In the genomic region with DNA sequence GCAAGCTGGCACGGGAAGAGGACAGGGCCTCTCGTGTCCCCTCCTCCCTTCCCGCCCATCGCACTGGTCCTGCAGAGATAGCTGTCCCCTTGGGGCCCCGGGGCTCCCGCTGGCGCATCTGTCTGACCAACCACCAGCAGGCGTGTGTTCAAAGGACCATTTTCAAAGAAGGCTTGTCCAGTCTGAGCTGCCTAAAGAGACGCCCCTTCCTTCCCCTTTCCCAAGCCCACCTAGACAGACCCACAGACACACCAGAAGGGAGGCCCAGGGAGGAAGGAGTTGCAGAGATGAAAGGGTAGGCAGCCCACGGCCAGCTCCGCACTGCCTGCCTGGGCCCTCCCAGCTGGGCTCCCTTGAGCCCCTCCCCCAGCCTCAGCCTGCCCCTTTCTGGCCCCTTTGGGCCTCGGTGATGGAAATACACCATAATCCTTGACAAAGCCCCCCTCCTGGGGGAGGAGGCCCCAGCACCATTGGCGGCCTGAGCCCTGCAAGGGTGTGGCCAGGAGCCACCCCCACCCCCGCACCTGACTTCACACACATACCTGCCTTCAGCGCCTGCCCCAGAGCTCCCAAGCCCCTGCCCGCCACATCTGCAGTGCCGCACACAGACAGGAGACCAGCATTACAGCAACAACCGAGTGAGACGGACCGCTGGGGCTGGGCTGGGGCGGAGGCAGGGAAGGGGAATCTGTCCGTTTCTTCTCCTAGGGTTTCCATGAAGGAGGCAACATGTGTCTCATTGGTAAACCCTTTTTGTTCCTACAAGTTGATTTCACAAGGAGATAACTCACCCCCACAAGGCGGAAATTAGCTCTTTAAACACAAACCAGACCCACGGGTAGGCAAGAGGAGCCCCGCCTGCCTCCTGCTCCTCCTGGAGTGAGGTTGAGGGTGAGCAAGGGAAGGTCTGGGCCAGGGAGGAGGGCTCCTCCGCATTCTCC, we compare ENCODE assay signal across 10 cellular contexts. TPM values are rescaled to one million over a fixed set of nuclear protein-coding genes. Genes with fewer than 3 reads are reported as not detected.
DNase-seq lines count a peak whose midpoint lies in the region; ATAC-seq, FAIRE-seq and TF ChIP-seq lines count a peak whose summit lies in the region.
"Had no signal": no experiment of that assay in that cellular context is flagged by ENCODE, and none has a peak within 500 bp of the region (broad histone marks: within the 10 kb centered on the region; RNA-seq: fewer than 3 reads in every experiment).

Gene STRA6 (minus strand): TSS at position 327 of the 941 bp plus-strand sequence. CDS start 520 bp downstream, outside the sequence.

- in situ Hi-C loops in GM12878 (cut with MboI) = no loop called here

- no peaks in the 10 kb centered on the region for H3K36me3 ChIP-seq in GM12878 (ENCODE audit: control insufficient read depth in 2 of 2, insufficient read depth in 2 of 2, low read length in 1 of 2)
- H3K36me3 ChIP-seq in mesenchymal stem cell (ENCODE audit: control insufficient read depth in 1 of 2, insufficient read depth in 2 of 2, low read depth in 1 of 2, low read length in 2 of 2) = peaks cover 0 to under 1% of the 10 kb centered on the region in 2 experiments

- H3K18ac ChIP-seq in mesenchymal stem cell (ENCODE audit: low read depth in 1 of 2, low read length in 2 of 2) = peak within 1 kb of the TSS; percentile 88 to 94

- H2BK120ac ChIP-seq in mesenchymal stem cell (ENCODE audit: low read depth, low read length) = peak within 1 kb of the TSS; percentile 84

- ATAC-seq in GM12878 (no peak), HG03460 (IDR thresholded peaks at IDR 0.05; ENCODE audit: unreplicated experiment) (no peak), GM18867 (IDR thresholded peaks at IDR 0.05; ENCODE audit: unreplicated experiment) (no peak)

- H3K9ac ChIP-seq in GM12878 (ENCODE audit: control insufficient read depth, insufficient read depth, low read length) = no peak within 1 kb of the TSS
- H3K9ac ChIP-seq in mesenchymal stem cell (ENCODE audit: low read length) = no peak within 1 kb of the TSS

- CTCF ChIA-PET in GM12878 (lab: Yijun Ruan, JAX) = interaction anchor here (1.4 to 1.8 kb wide), 2 partner anchors 15 to 120 kb away, joined by 4 read pairs; no protein-coding TSS in a partner anchor

- H3K27ac ChIP-seq in GM12878 (ENCODE audit: control insufficient read depth, insufficient read depth) (no peak within 1 kb of the TSS), mesenchymal stem cell (ENCODE audit: low read length, poor library complexity, severe bottlenecking) (peak within 1 kb of the TSS; percentile 44)

- peak; percentile 66 for DNase-seq in DMS153 (lab: John Stamatoyannopoulos, UW)
- DNase-seq in NB4 (ENCODE audit: low read depth) = peak; percentile 88
- no peak for DNase-seq in GM12878 (ENCODE audit: low read depth, low spot score)
- peak; percentile 94 for DNase-seq in mesenchymal stem cell
- DNase-seq in germinal center (ENCODE audit: low spot score) = no peak
- DNase-seq in T-helper 2 cell = no peak
- DNase-seq: SHP77 treated with DMSO at 0.1 percent for 48 hours had no signal

- BruUV-seq in GM12878 (replicated peaks; lab: Mats Ljungman, UMichigan) = no TSS peak

- H4K20me1 ChIP-seq in GM12878 (ENCODE audit: control insufficient read depth, insufficient read depth) = no peaks in the 10 kb centered on the region

- peak; percentile 44; the same call in 1 of the 2 replicates for TF ChIP-seq RAD21 in GM12878 (IDR thresholded peaks at IDR 0.05; ENCODE audit: insufficient read depth, low read depth, low read length)

- no peak for TF ChIP-seq EP300 in GM12878 (IDR thresholded peaks at IDR 0.05; ENCODE audit: borderline replicate concordance in 1 of 2, control insufficient read depth in 1 of 2, low read depth in 2 of 2, low read length in 2 of 2)

- FAIRE-seq in GM12878 (lab: Jason Lieb, UNC) = peak; percentile 57

- peaks cover 5% of the 10 kb centered on the region for H3K79me1 ChIP-seq in mesenchymal stem cell (replicated peaks; ENCODE audit: low read length, poor library complexity, severe bottlenecking)

- peak within 1 kb of the TSS; percentile 78 for H4K8ac ChIP-seq in mesenchymal stem cell (ENCODE audit: low read length)

- H3K9me3 ChIP-seq in GM12878 (replicated peaks; ENCODE audit: control insufficient read depth, insufficient read depth, low read length) (no peaks in the 10 kb centered on the region), mesenchymal stem cell (ENCODE audit: control insufficient read depth, low read length) (no peaks in the 10 kb centered on the region)

- H3K79me2 ChIP-seq in GM12878 (ENCODE audit: control insufficient read depth, insufficient read depth, low read length) = no peaks in the 10 kb centered on the region

- intact Hi-C loops in GM12878 (cut with micrococcal nuclease; ENCODE audit: unreplicated experiment) = no loop called here

- H3K4me1 ChIP-seq in GM12878 (ENCODE audit: control insufficient read depth, insufficient read depth, low read length) (peaks cover 19% of the 10 kb centered on the region), mesenchymal stem cell (ENCODE audit: control insufficient read depth, insufficient read depth, low read depth, low read length) (peaks cover 81% of the 10 kb centered on the region)

- no peak within 1 kb of the TSS for H3K23ac ChIP-seq in mesenchymal stem cell (ENCODE audit: low read length in 2 of 2)

- H3K4ac ChIP-seq in mesenchymal stem cell (ENCODE audit: low read depth in 1 of 2, low read length in 2 of 2) = peak within 1 kb of the TSS; percentile 76 to 83

- peak within 1 kb of the TSS; percentile 99 for H2BK15ac ChIP-seq in mesenchymal stem cell (ENCODE audit: low read depth, poor library complexity, severe bottlenecking)

- POLR2A ChIA-PET in GM12878 (lab: Charles Lee) = interaction anchor here (0.6 to 0.7 kb wide), 2 partner anchors 10 to 1639 kb away, joined by 3 to 5 read pairs; no protein-coding TSS in a partner anchor

- H3K14ac ChIP-seq in mesenchymal stem cell (ENCODE audit: low read length in 2 of 2) = peak within 1 kb of the TSS in 1 of 2 experiments; percentile 90

- H2BK5ac ChIP-seq in mesenchymal stem cell (ENCODE audit: low read depth, low read length, poor library complexity, severe bottlenecking) = peak within 1 kb of the TSS; percentile 61

- TF ChIP-seq POLR2A in NB4 (IDR thresholded peaks at IDR 0.05; ENCODE audit: extremely low read depth, insufficient read length) (no peak), GM12878 (IDR thresholded peaks at IDR 0.05; ENCODE audit: low read depth, low read length) (no peak)

- TF ChIP-seq CTCF in NB4 (IDR thresholded peaks at IDR 0.05; ENCODE audit: low read depth, low read length) (no peak), GM12878 (IDR thresholded peaks at IDR 0.05 in 2 of 3, conservative IDR thresholded peaks at IDR 0.05 in 1 of 3; ENCODE audit: control insufficient read depth in 2 of 3, extremely low read depth in 1 of 3, insufficient read depth in 1 of 3, low read depth in 3 of 3, low read length in 3 of 3) (no peak)

- RAD21 ChIA-PET in GM12878 (lab: Charles Lee; ENCODE audit: unreplicated experiment) = no interaction called here

- peak within 1 kb of the TSS; percentile 93 for H4K91ac ChIP-seq in mesenchymal stem cell (ENCODE audit: low read length)

- SMC1A ChIA-PET in GM12878 (lab: Charles Lee; ENCODE audit: uncharacterized antibody, unreplicated experiment) = interaction anchor here (0.5 to 0.6 kb wide), 3 partner anchors 38 to 384 kb away, joined by 3 read pairs; no protein-coding TSS in a partner anchor

- H3K4me2 ChIP-seq in GM12878 (ENCODE audit: control insufficient read depth, insufficient read depth) (no peak within 1 kb of the TSS; the same call in 1 of the 2 replicates), mesenchymal stem cell (ENCODE audit: low read length, poor library complexity, severe bottlenecking) (peak within 1 kb of the TSS; percentile 39)

- peak within 1 kb of the TSS; percentile 28 for H3K4me3 ChIP-seq in NB4 (ENCODE audit: low read depth, low read length)
- H3K4me3 ChIP-seq in GM12878 = no peak within 1 kb of the TSS
- H3K4me3 ChIP-seq in mesenchymal stem cell (ENCODE audit: insufficient read depth in 1 of 2, low read depth in 1 of 2, low read length in 2 of 2) = peak within 1 kb of the TSS in 1 of 2 experiments; percentile 17
- H3K4me3 ChIP-seq: lung had no signal

- H2BK12ac ChIP-seq in mesenchymal stem cell (ENCODE audit: low read length in 2 of 2) = peak within 1 kb of the TSS; percentile 85 to 91

- peak within 1 kb of the TSS; percentile 89 for H2AK5ac ChIP-seq in mesenchymal stem cell (ENCODE audit: low read length, severe bottlenecking)

- H3K27me3 ChIP-seq in GM12878 (replicated peaks in 1 of 2; ENCODE audit: control insufficient read depth in 2 of 2, insufficient read depth in 2 of 2, low read length in 1 of 2) = no peaks in the 10 kb centered on the region
- peaks cover 0 to 14% of the 10 kb centered on the region in 2 experiments for H3K27me3 ChIP-seq in mesenchymal stem cell (ENCODE audit: control insufficient read depth in 1 of 2, insufficient read depth in 1 of 2, low read length in 2 of 2)

- no peak within 1 kb of the TSS for H2AFZ ChIP-seq in GM12878 (ENCODE audit: control insufficient read depth, low read depth, low read length)
- H2AFZ ChIP-seq in mesenchymal stem cell (ENCODE audit: low read depth, low read length) = no peak within 1 kb of the TSS

- WGBS in GM12878 (ENCODE audit: insufficient coverage, insufficient replicate concordance, low lambda C conversion rate, missing lambda C conversion rate) = 76% methylated on average over 26 of the region's 26 CpGs
- 2% methylated on average over 20 of the region's 26 CpGs for WGBS in mesenchymal stem cell

TF ChIP-seq in GM12878, 131 proteins besides CTCF, POLR2A, EP300 and RAD21 (continues in another document):
- no peak for TF ChIP-seq TARDBP (IDR thresholded peaks at IDR 0.05; ENCODE audit: borderline replicate concordance)
- no peak for TF ChIP-seq IRF4 (IDR thresholded peaks at IDR 0.05; ENCODE audit: low read depth, low read length)

RNA-seq across cellular contexts. Expression of gene STRA6, which starts in this region (rescaled TPM):
- 4.4 and 6.9 TPM in 2 replicates for total RNA-seq in GM12878 (2013; cell fraction: nucleolus; rRNA removed)
- total RNA-seq in GM12878 (2014; rRNA removed) (6.9 and 7.1 TPM in 2 replicates), GM12878 (2014; rRNA removed; fragmentation: Illumina TruSeq; extraction: Trizol) (4.1 and 4.4 TPM in 2 replicates), GM12878 (2021) (9.7 and 10.0 TPM in 2 replicates)
- 1.2 TPM for polyA plus RNA-seq in GM12878 (2011; ENCODE audit: low read depth)
- polyA plus RNA-seq in GM12878 (2011; rRNA removed) (0.39 and 1.3 TPM in 2 replicates), GM12878 (2014; fragmentation: Illumina TruSeq; extraction: Trizol) (2.4 and 4.2 TPM in 2 replicates), GM12878 (2014; fragmentation: Nextera tagmentation; extraction: Ambion mirVana) (under 1 TPM; 0.31 to 0.62 TPM), GM12878 (2014; rRNA removed) (8.8 and 10.8 TPM in 2 replicates), GM12878 (2016; fragmentation: Nextera tagmentation; extraction: Ambion mirVana) (10 to 100 TPM in 1 of 2 experiments, 1 to 10 TPM in 1; 8.8 to 10.4 TPM)
- 0.84 and 1.4 TPM in 2 replicates for polyA plus RNA-seq in GM12878 (2011; cell fraction: cytosol; rRNA removed)
- 8.0 and 8.7 TPM in 2 replicates for polyA plus RNA-seq in GM12878 (2011; cell fraction: nucleus; rRNA removed)
- 2.5 and 2.9 TPM in 2 replicates for polyA plus RNA-seq in GM12878 (2012)
- 0.82 and 0.95 TPM in 2 replicates for polyA minus RNA-seq in GM12878 (2011; rRNA and poly(A)+ RNA removed)
- polyA minus RNA-seq in GM12878 (2011; cell fraction: cytosol; rRNA and poly(A)+ RNA removed) = 0.52 TPM in 1 of 2 replicates, not detected in the other
- polyA minus RNA-seq in GM12878 (2011; cell fraction: nucleus; rRNA and poly(A)+ RNA removed) = 3.3 and 4.2 TPM in 2 replicates
- 13.9 TPM for polyA plus RNA-seq in mesenchymal stem cell (2013, experiment 1 of 2)
- polyA plus RNA-seq in mesenchymal stem cell (2013, experiment 2 of 2) = 12.6 TPM

Comparison
In these comparisons a context has a peak if more than half of its experiments do, and no peak if none do; other contexts are left out.
1. DNase-seq: peak in DMS153 (single experiment), NB4 (single experiment) and mesenchymal stem cell (single experiment); none in GM12878 (single experiment), germinal center (single experiment) and T-helper 2 cell (0 of 5).